In genomic region chr11:6249822-6250555, GRCh38 we compare ENCODE assay signal across 1 cellular context.
TF ChIP-seq lines count a peak whose summit lies in the region.

No MANE protein-coding gene starts in this region.

TF ChIP-seq in K562, 482 proteins besides CTCF, POLR2A, EP300 and RAD21 (continued from another document and continues in another):
- no peak for TF ChIP-seq ZBTB34 (CRISPR knock-in tag; IDR thresholded peaks at IDR 0.05)
- no peak for TF ChIP-seq KDM2B (CRISPR knock-in tag; IDR thresholded peaks at IDR 0.05)
- TF ChIP-seq ZNF212 (CRISPR knock-in tag; IDR thresholded peaks at IDR 0.05), result no peak
- no peak for TF ChIP-seq ZNF780A (CRISPR knock-in tag; IDR thresholded peaks at IDR 0.05)
- no peak for TF ChIP-seq E2F1 (CRISPR knock-in tag; IDR thresholded peaks at IDR 0.05)
- TF ChIP-seq GABPB2 (CRISPR knock-in tag; conservative IDR thresholded peaks at IDR 0.05), result no peak
- TF ChIP-seq NR0B1 (IDR thresholded peaks at IDR 0.05; ENCODE audit: partially characterized antibody), result no peak
- no peak for TF ChIP-seq CBX1 (IDR thresholded peaks at IDR 0.05; ENCODE audit: low read depth)
- no peak for TF ChIP-seq ILK (tag; IDR thresholded peaks at IDR 0.05; ENCODE audit: borderline replicate concordance, low read depth)
- TF ChIP-seq CBX2 (IDR thresholded peaks at IDR 0.05; ENCODE audit: insufficient read depth, low read length, poor library complexity, severe bottlenecking), result no peak
- TF ChIP-seq PCBP1 (IDR thresholded peaks at IDR 0.05; ENCODE audit: low read depth, low read length, poor library complexity, severe bottlenecking), result no peak
- no peak for TF ChIP-seq IRF9 (tag; IDR thresholded peaks at IDR 0.05)
- no peak for TF ChIP-seq ETV5 (CRISPR knock-in tag; IDR thresholded peaks at IDR 0.05; ENCODE audit: low read depth)
- TF ChIP-seq FOXM1 (IDR thresholded peaks at IDR 0.05; ENCODE audit: low read depth), result 0 out of 2 replicates have a peak, but pooled peaks have one; percentile 40
- TF ChIP-seq FOXM1 (CRISPR knock-in tag; IDR thresholded peaks at IDR 0.05; ENCODE audit: low read depth), result no peak
- TF ChIP-seq ZNF717 (CRISPR knock-in tag; IDR thresholded peaks at IDR 0.05), result no peak
- no peak for TF ChIP-seq TAF9B (IDR thresholded peaks at IDR 0.05; ENCODE audit: partially characterized antibody)
- no peak for TF ChIP-seq EHMT2 (IDR thresholded peaks at IDR 0.05)
- TF ChIP-seq SNIP1 (IDR thresholded peaks at IDR 0.05; ENCODE audit: low read depth), result no peak
- TF ChIP-seq RREB1 (CRISPR knock-in tag; IDR thresholded peaks at IDR 0.05), result no peak
- no peak for TF ChIP-seq RBFOX2 (IDR thresholded peaks at IDR 0.05; ENCODE audit: low read depth, low read length)
- no peak for TF ChIP-seq ZBTB40 (IDR thresholded peaks at IDR 0.05)
- no peak for TF ChIP-seq ZBTB40 (CRISPR knock-in tag; IDR thresholded peaks at IDR 0.05)
- TF ChIP-seq GTF2B (IDR thresholded peaks at IDR 0.05; ENCODE audit: extremely low read depth, insufficient read length), result no peak
- TF ChIP-seq TAF15 (IDR thresholded peaks at IDR 0.05; ENCODE audit: low read depth, low read length), result no peak
- no peak for TF ChIP-seq JUNB (CRISPR knock-in tag; conservative IDR thresholded peaks at IDR 0.05)
- TF ChIP-seq DPF2 (IDR thresholded peaks at IDR 0.05), result peak; percentile 69
- 0 out of 2 replicates have a peak, but pooled peaks have one; percentile 16 for TF ChIP-seq CEBPB (tag; IDR thresholded peaks at IDR 0.05)
- 0 out of 2 replicates have a peak, but pooled peaks have one; percentile 44 for TF ChIP-seq ETS1 (conservative IDR thresholded peaks at IDR 0.05; ENCODE audit: control insufficient read depth, low read depth, low read length)
- no peak for TF ChIP-seq CEBPG (CRISPR knock-in tag; IDR thresholded peaks at IDR 0.05)
- TF ChIP-seq CEBPG (tag; conservative IDR thresholded peaks at IDR 0.05 in 1 of 2, IDR thresholded peaks at IDR 0.05 in 1 of 2), result peak in 1 of 2 experiments; percentile 60; a peak in 2 of 4 replicates
